Comparison of ENCODE assay signal across 25 cellular contexts in the genomic region with DNA sequence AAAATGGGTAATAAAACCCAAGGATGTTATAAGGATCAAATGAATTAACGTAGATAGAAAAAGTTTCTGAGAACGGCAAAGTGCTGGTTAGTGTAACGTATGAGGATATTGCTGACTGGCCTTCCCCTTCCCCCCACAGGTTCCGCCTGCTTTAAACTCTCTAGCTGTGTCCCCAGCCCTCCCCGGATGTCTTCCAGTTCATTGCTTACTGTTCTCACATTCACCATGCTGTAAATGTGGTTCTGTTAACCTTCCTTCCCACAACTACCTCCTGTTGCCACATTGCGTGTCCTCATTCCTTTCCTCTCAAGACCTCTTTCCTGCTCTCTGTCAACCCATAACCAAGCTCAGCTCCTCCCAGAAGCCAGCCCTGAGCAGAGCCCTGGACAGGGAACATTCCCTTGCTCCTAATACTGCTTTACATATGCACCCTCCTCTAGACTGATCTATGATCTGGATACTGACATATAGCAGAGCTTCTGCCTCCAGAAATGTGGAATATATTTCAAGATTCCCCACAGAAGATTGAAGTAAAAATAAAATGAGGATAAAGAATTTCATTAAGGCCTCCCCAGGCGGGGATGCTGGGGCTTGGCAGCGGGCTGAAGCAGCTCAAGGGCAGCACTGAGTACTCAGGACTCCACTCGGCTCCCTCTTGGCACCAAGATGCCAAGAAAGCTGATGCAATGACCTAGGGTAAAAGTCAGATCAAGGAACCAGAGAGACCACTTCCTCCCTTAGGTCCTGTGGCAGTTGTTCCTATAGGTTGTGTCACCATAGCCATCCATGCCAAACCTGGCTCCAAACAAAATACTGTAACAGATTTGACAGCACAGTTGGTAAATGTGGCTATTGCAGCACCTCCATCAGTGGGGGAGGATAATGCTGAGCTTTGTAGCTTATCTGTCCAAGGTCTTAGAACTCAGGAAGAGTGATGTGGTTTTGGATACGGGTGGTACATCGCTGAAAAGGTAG.
"Had no signal": no experiment of that assay in that cellular context is flagged by ENCODE, and none has a peak within 500 bp of the region (broad histone marks: within the 10 kb centered on the region; RNA-seq: fewer than 3 reads in every experiment).

No MANE protein-coding gene starts in this region.

- H3K9me3 Mint-ChIP-seq: activated CD4-positive, alpha-beta memory T cell treated with anti-CD3 and anti-CD28 coated beads, Interleukin-2, amount 10 ng/mL, durations not matched to agents 7 days and 5 days; activated CD4-positive, alpha-beta T cell treated with anti-CD3 and anti-CD28 coated beads, Interleukin-2, amount 10 ng/mL, durations not matched to agents 24 days and 14 days; activated naive CD8-positive, alpha-beta T cell treated with anti-CD3 and anti-CD28 coated beads, Interleukin-2, amount 10 ng/mL, durations not matched to agents 7 days and 5 days; mesothelial cell of epicardium had no signal

- H3K4me2 ChIP-seq: smooth muscle cell had no signal

- DNase-seq: activated CD4-positive, alpha-beta memory T cell treated with anti-CD3 and anti-CD28 coated beads, Interleukin-2, amount 10 ng/mL, durations not matched to agents 7 days and 5 days; activated CD4-positive, alpha-beta T cell treated with anti-CD3 and anti-CD28 coated beads, Interleukin-2, amount 10 ng/mL, durations not matched to agents 24 days and 14 days; activated effector memory CD4-positive, alpha-beta T cell treated with Interleukin-2 at 50 U/mL for 16 hours; activated naive CD4-positive, alpha-beta T cell treated with anti-CD3 and anti-CD28 coated beads for 36 hours; activated naive CD8-positive, alpha-beta T cell treated with anti-CD3 and anti-CD28 coated beads, Interleukin-2, amount 10 ng/mL, durations not matched to agents 7 days and 5 days; activated T-cell treated with anti-CD3 and anti-CD28 coated beads, Interleukin-2, amount 50 U/mL, for 72 hours; amygdala; cerebellar nuclear complex; erythroblast; foreskin melanocyte; immature natural killer cell; left lung; naive thymus-derived CD8-positive, alpha-beta T cell; retina; sigmoid colon; stimulated activated CD4-positive, alpha-beta T cell treated with anti-CD3 and anti-CD28 coated beads, Interleukin-15, amount 100 ng/mL, for 24 hours; stimulated activated CD8-positive, alpha-beta memory T cell treated with anti-CD3 and anti-CD28 coated beads, Interleukin-4, amount 100 ng/mL, for 48 hours; stimulated activated naive B cell treated with anti-CD40 and anti-IgM and Interleukin-4, amounts not matched to agents 10 μg/mL and 1 μg/mL and 100 μg/mL, for 72 hours; upper lobe of right lung had no signal

- H3K4me1 Mint-ChIP-seq: activated CD4-positive, alpha-beta memory T cell treated with anti-CD3 and anti-CD28 coated beads, Interleukin-2, amount 10 ng/mL, durations not matched to agents 7 days and 5 days; activated CD4-positive, alpha-beta T cell treated with anti-CD3 and anti-CD28 coated beads, Interleukin-2, amount 10 ng/mL, durations not matched to agents 24 days and 14 days; activated naive CD8-positive, alpha-beta T cell treated with anti-CD3 and anti-CD28 coated beads, Interleukin-2, amount 10 ng/mL, durations not matched to agents 7 days and 5 days; immature natural killer cell; mesothelial cell of epicardium; naive thymus-derived CD8-positive, alpha-beta T cell; stimulated activated naive B cell treated with anti-CD40 and anti-IgM and Interleukin-4, amounts not matched to agents 10 μg/mL and 1 μg/mL and 100 μg/mL, for 72 hours had no signal

- ATAC-seq: activated CD4-positive, CD25-positive, alpha-beta regulatory T cell treated with anti-CD3 and anti-CD28 coated beads, Interleukin-2, amount 50 U/mL, for 24 hours; activated T-cell treated with anti-CD3 and anti-CD28 coated beads, Interleukin-2, amount 50 U/mL, for 72 hours; left lung; naive thymus-derived CD8-positive, alpha-beta T cell; stimulated activated naive B cell treated with anti-CD40 and anti-IgM and Interleukin-4, amounts not matched to agents 10 μg/mL and 1 μg/mL and 100 μg/mL, for 72 hours; upper lobe of right lung had no signal

- H3K9me3 ChIP-seq: left lung, sigmoid colon, thoracic aorta, upper lobe of right lung had no signal

- H3K27ac Mint-ChIP-seq: activated CD4-positive, alpha-beta memory T cell treated with anti-CD3 and anti-CD28 coated beads, Interleukin-2, amount 10 ng/mL, durations not matched to agents 7 days and 5 days; activated CD4-positive, alpha-beta T cell treated with anti-CD3 and anti-CD28 coated beads, Interleukin-2, amount 10 ng/mL, durations not matched to agents 24 days and 14 days; activated naive CD4-positive, alpha-beta T cell treated with anti-CD3 and anti-CD28 coated beads for 36 hours; activated naive CD8-positive, alpha-beta T cell treated with anti-CD3 and anti-CD28 coated beads, Interleukin-2, amount 10 ng/mL, durations not matched to agents 7 days and 5 days; activated T-cell treated with anti-CD3 and anti-CD28 coated beads, Interleukin-2, amount 50 U/mL, for 72 hours; immature natural killer cell; mesothelial cell of epicardium; naive thymus-derived CD8-positive, alpha-beta T cell; progenitor cell of endocrine pancreas; stimulated activated naive B cell treated with anti-CD40 and anti-IgM and Interleukin-4, amounts not matched to agents 10 μg/mL and 1 μg/mL and 100 μg/mL, for 72 hours had no signal

- H3K4me3 ChIP-seq: coronary artery, left lung, sigmoid colon, smooth muscle cell, thoracic aorta, upper lobe of right lung had no signal

- H3K36me3 Mint-ChIP-seq: activated naive CD8-positive, alpha-beta T cell treated with anti-CD3 and anti-CD28 coated beads, Interleukin-2, amount 10 ng/mL, durations not matched to agents 7 days and 5 days; immature natural killer cell; mesothelial cell of epicardium; naive thymus-derived CD8-positive, alpha-beta T cell; stimulated activated naive B cell treated with anti-CD40 and anti-IgM and Interleukin-4, amounts not matched to agents 10 μg/mL and 1 μg/mL and 100 μg/mL, for 72 hours had no signal

- H3K27me3 ChIP-seq: left lung, sigmoid colon, upper lobe of right lung had no signal

- H3K4me3 Mint-ChIP-seq: activated CD4-positive, alpha-beta memory T cell treated with anti-CD3 and anti-CD28 coated beads, Interleukin-2, amount 10 ng/mL, durations not matched to agents 7 days and 5 days; activated CD4-positive, alpha-beta T cell treated with anti-CD3 and anti-CD28 coated beads, Interleukin-2, amount 10 ng/mL, durations not matched to agents 24 days and 14 days; activated naive CD4-positive, alpha-beta T cell treated with anti-CD3 and anti-CD28 coated beads for 36 hours; activated naive CD8-positive, alpha-beta T cell treated with anti-CD3 and anti-CD28 coated beads, Interleukin-2, amount 10 ng/mL, durations not matched to agents 7 days and 5 days; activated T-cell treated with anti-CD3 and anti-CD28 coated beads, Interleukin-2, amount 50 U/mL, for 72 hours; immature natural killer cell; mesothelial cell of epicardium; naive thymus-derived CD8-positive, alpha-beta T cell; stimulated activated naive B cell treated with anti-CD40 and anti-IgM and Interleukin-4, amounts not matched to agents 10 μg/mL and 1 μg/mL and 100 μg/mL, for 72 hours had no signal

- H3K27me3 Mint-ChIP-seq: activated CD4-positive, alpha-beta T cell treated with anti-CD3 and anti-CD28 coated beads, Interleukin-2, amount 10 ng/mL, durations not matched to agents 24 days and 14 days had no signal

- H3K4me1 ChIP-seq: left lung, sigmoid colon, upper lobe of right lung had no signal

- H3K27ac ChIP-seq: coronary artery, left lung, sigmoid colon, thoracic aorta, upper lobe of right lung had no signal

- H3K36me3 ChIP-seq: left lung, sigmoid colon, thoracic aorta, upper lobe of right lung had no signal
